8 cellular contexts compared by ENCODE assay signal in the genomic region with DNA sequence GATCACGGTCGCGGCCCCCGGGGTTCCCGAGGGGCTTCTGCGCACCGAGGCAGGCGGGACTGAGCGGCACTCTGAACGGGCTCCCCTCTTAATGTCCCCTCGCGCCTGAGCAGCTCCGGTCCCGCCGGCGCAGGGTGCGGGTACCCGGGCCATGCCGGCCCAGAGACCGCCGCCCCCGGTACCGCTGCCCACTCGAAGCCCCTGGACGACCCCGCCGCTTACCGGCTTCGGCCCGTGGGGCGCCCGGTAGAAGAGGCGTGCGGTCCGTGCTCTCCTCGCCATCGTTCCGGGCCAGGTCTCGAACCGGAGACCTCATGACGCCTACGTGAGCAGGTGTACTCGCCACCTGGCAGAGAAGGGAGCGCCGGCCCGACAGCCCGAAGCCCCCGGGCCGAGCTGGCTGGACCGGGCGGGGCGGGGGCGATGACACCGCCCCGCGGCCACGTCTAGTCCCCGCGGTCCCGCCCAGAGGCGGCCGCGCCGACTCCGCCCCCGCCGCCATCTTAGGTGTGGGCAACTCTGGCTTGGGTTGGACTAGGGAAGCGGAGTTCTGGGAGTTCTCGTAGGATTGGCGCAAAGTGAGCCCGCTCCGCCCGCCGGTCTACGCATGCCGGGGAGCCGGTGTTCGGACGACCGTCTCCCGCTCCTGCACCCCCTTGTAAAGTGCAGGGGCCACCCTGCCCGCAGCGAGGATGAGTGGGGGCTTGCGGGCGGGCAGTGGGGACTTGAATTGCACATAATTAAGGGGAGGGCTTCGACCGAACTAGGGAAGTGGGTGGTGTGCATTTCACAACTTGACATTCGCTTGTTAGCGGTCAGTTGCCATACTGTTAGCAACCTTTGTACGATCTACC. TPM values are rescaled to one million over a fixed set of nuclear protein-coding genes. Genes with fewer than 3 reads are reported as not detected.
A peak's percentile ranks its signal among the peaks of the same experiment; 100 is the strongest.
DNase-seq lines count a peak whose midpoint lies in the region; ATAC-seq, FAIRE-seq and TF ChIP-seq lines count a peak whose summit lies in the region.

A gene with protein sequence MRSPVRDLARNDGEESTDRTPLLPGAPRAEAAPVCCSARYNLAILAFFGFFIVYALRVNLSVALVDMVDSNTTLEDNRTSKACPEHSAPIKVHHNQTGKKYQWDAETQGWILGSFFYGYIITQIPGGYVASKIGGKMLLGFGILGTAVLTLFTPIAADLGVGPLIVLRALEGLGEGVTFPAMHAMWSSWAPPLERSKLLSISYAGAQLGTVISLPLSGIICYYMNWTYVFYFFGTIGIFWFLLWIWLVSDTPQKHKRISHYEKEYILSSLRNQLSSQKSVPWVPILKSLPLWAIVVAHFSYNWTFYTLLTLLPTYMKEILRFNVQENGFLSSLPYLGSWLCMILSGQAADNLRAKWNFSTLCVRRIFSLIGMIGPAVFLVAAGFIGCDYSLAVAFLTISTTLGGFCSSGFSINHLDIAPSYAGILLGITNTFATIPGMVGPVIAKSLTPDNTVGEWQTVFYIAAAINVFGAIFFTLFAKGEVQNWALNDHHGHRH (minus strand): TSS at position 422 of the 854 bp plus-strand sequence. CDS start 106 bp downstream, at position 316.

- dilution Hi-C loops in keratinocyte (cut with MboI; ENCODE audit: extremely low pct_ligation_motif_present, low sequenced_read_pairs) = no loop called here

- H3K4me1 ChIP-seq in keratinocyte (ENCODE audit: control insufficient read depth, extremely low read depth, insufficient read depth, low read length) = peaks cover 14% of the 10 kb centered on the region

- peak within 1 kb of the TSS; percentile 99 for H2AFZ ChIP-seq in keratinocyte (ENCODE audit: control insufficient read depth, low read length)

- H4K20me1 ChIP-seq in keratinocyte (ENCODE audit: control insufficient read depth, extremely low read depth, insufficient read depth, low read length) = no peaks in the 10 kb centered on the region

- H3K4me2 ChIP-seq in keratinocyte (ENCODE audit: control insufficient read depth, extremely low read depth, insufficient read depth, low read depth, low read length) = peak within 1 kb of the TSS; percentile 99

- H3K36me3 ChIP-seq in keratinocyte (ENCODE audit: control insufficient read depth in 2 of 2, extremely low read depth in 1 of 2, insufficient read depth in 2 of 2, low read length in 2 of 2) = no peaks in the 10 kb centered on the region

- peak; percentile 20 for FAIRE-seq in keratinocyte (lab: Jason Lieb, UNC)

- H3K9me3 ChIP-seq in keratinocyte (ENCODE audit: control insufficient read depth, low read depth, low read length) = no peaks in the 10 kb centered on the region

- peak within 1 kb of the TSS; percentile 91 to 99 (median 96) for H3K4me3 ChIP-seq in keratinocyte (ENCODE audit: control insufficient read depth in 2 of 3, extremely low read depth in 1 of 3, insufficient read depth in 2 of 3, low read depth in 1 of 3, low read length in 3 of 3)

- H3K9me1 ChIP-seq in keratinocyte (ENCODE audit: control insufficient read depth, extremely low read depth, insufficient read depth, low read length) = no peaks in the 10 kb centered on the region

- DNase-seq in AG20443 (ENCODE audit: low spot score) (peak; percentile 97), NCI-H446 (lab: John Stamatoyannopoulos, UW) (peak; percentile 63 to 88), cerebellar nuclear complex (lab: John Stamatoyannopoulos, UW) (peak; percentile 59 to 80), keratinocyte (ENCODE audit: low read depth, low spot score) (peak; percentile 42)
- DNase-seq in activated CD4-positive, CD25-positive, alpha-beta regulatory T cell treated with anti-CD3 and anti-CD28 coated beads, Interleukin-2, amount 50 U/mL, for 72 hours = peak; percentile 80
- peak; percentile 78 to 89 (median 83) for DNase-seq in stimulated activated CD4-positive, alpha-beta T cell treated with anti-CD3 and anti-CD28 coated beads, Interleukin-12 subunit alpha, Interleukin-12 subunit beta, amount 100 ng/mL, for 48 hours (ENCODE audit: low read depth in 2 of 3, low spot score in 1 of 3)

- ATAC-seq in GM19043 (IDR thresholded peaks at IDR 0.05; ENCODE audit: low read depth, unreplicated experiment) (peak; percentile 86), HG03354 (IDR thresholded peaks at IDR 0.05; ENCODE audit: poor library complexity, severe bottlenecking, unreplicated experiment) (peak; percentile 86)

- peak within 1 kb of the TSS; percentile 86 for H3K27ac ChIP-seq in keratinocyte (ENCODE audit: control insufficient read depth, insufficient read depth, low read length)

- H3K79me2 ChIP-seq in keratinocyte (ENCODE audit: control insufficient read depth, insufficient read depth, low read length) = no peaks in the 10 kb centered on the region

- peak within 1 kb of the TSS; percentile 85 for H3K9ac ChIP-seq in keratinocyte (ENCODE audit: control insufficient read depth, extremely low read depth, insufficient read depth, low read length)

- no peak for TF ChIP-seq CTCF in keratinocyte (optimal IDR thresholded peaks at IDR 0.05 in 1 of 3, IDR thresholded peaks at IDR 0.05 in 1 of 3, conservative IDR thresholded peaks at IDR 0.05 in 1 of 3; ENCODE audit: extremely low read depth in 1 of 3, insufficient read depth in 2 of 3, low read length in 3 of 3)

- H3K27me3 ChIP-seq in keratinocyte (ENCODE audit: control insufficient read depth, extremely low read depth, insufficient read depth, low read length) = no peaks in the 10 kb centered on the region

RNA-seq across cellular contexts. Expression of the gene that starts here (rescaled TPM):
- polyA plus RNA-seq in keratinocyte = 8.4 to 12.0 TPM (median 8.7 TPM) in 3 replicates
- polyA plus RNA-seq in keratinocyte (2011; ENCODE audit: low read depth) = 3.6 TPM
- 4.8 and 9.4 TPM in 2 replicates for polyA plus RNA-seq in keratinocyte (2011; cell fraction: cytosol; rRNA removed)
- polyA plus RNA-seq in keratinocyte (2011; cell fraction: nucleus; rRNA removed) = 13.5 and 17.5 TPM in 2 replicates
- polyA plus RNA-seq in keratinocyte (2012; ENCODE audit: low replicate concordance) = 5.4 and 9.2 TPM in 2 replicates
- 4.3 to 15.3 TPM (median 10.4 TPM) in 3 replicates for polyA minus RNA-seq in keratinocyte
- polyA minus RNA-seq in keratinocyte (2011; cell fraction: cytosol; rRNA and poly(A)+ RNA removed) = 10.4 TPM
- polyA minus RNA-seq in keratinocyte (2011; cell fraction: nucleus; rRNA and poly(A)+ RNA removed) = 14.1 and 25.3 TPM in 2 replicates

Comparison
In these comparisons a context has a peak if more than half of its experiments do, and no peak if none do; other contexts are left out.
1. Peak in every context shown above with its lines: DNase-seq, ATAC-seq, H3K4me3 ChIP-seq and H3K27ac ChIP-seq.
2. DNase-seq: peak in every context shown above with its lines; median percentile 97 in AG20443; 83 in stimulated activated CD4-positive, alpha-beta T cell treated with anti-CD3 and anti-CD28 coated beads, Interleukin-12 subunit alpha, Interleukin-12 subunit beta, amount 100 ng/mL, for 48 hours; 80 in activated CD4-positive, CD25-positive, alpha-beta regulatory T cell treated with anti-CD3 and anti-CD28 coated beads, Interleukin-2, amount 50 U/mL, for 72 hours; 76 in NCI-H446; 70 in cerebellar nuclear complex; 42 in keratinocyte.